ENCODE assay signal across 19 cellular contexts in the genomic region with DNA sequence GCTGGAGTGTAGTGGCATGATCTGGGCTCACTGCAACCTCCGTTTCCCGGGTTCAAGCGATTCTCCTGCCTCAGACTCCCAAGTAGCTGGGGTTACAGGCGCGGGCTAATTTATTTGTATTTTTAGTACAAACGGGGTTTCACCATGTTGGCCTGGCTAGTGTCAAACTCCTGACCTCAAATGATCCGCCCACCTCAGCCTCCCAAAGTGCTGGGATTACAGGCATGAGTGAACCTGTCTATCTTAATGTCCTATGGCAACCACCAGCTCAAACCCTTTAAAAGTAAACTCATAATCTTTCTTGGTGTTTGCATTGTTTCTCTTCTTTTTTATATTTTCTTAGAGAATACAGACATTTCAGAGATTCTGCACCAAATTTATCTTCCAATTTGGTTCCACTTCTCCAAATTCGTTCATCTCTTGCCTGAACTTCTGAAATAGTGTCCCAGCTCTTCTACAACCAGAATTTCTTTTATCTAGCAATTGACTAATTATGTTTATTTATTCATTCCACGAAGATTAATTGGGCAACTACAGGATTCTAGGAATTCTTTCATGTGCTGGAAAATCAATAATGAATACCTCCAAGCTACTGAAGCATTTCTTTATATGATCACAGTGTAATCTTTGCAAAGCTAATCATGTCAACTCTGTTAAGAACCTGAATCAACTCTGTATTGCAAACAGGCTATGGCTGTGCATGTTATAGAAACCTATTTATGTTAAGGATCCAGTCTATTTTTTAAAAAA. TPM values are rescaled to one million over a fixed set of nuclear protein-coding genes. Genes with fewer than 3 reads are reported as not detected.
A peak's percentile ranks its signal among the peaks of the same experiment; 100 is the strongest.
DNase-seq lines count a peak whose midpoint lies in the region; ATAC-seq, FAIRE-seq and TF ChIP-seq lines count a peak whose summit lies in the region.
"Had no signal": no experiment of that assay in that cellular context is flagged by ENCODE, and none has a peak within 500 bp of the region (broad histone marks: within the 10 kb centered on the region; RNA-seq: fewer than 3 reads in every experiment).

No MANE protein-coding gene starts in this region.

- DNase-seq in RCC 7860 (ENCODE audit: low spot score) (no peak), epithelial cell of proximal tubule (ENCODE audit: low read depth) (peak; percentile 49), gastrocnemius medialis (no peak), NAMALWA (ENCODE audit: low spot score) (no peak), NCI-H524 treated with DMSO at 0.1 percent for 48 hours (lab: John Stamatoyannopoulos, UW) (no peak)
- DNase-seq in T-helper 2 cell treated with Interferon-gamma antibody and Interleukin-4, amounts not matched to agents 5 μg/mL and 100 μg/mL, for 36 hours (ENCODE audit: low spot score) = no peak
- DNase-seq: AML-193; Caco-2; CD8-positive, alpha-beta memory T cell; DMS 273 treated with DMSO at 0.1 percent for 48 hours; DMS79; H7 had no signal

- TF ChIP-seq POLR2A in gastrocnemius medialis (IDR thresholded peaks at IDR 0.05) = no peak

- no peaks in the 10 kb centered on the region for H3K4me1 Mint-ChIP-seq in nephron
- H3K4me1 Mint-ChIP-seq in T-helper 2 cell treated with Interferon-gamma antibody and Interleukin-4, amounts not matched to agents 5 μg/mL and 100 μg/mL, for 36 hours (ENCODE audit: low read depth) = no peaks in the 10 kb centered on the region
- H3K4me1 Mint-ChIP-seq: CD8-positive, alpha-beta memory T cell had no signal

- H3K4me3 ChIP-seq in epithelial cell of proximal tubule (ENCODE audit: low read depth, low read length) = no peak overlapping the region
- H3K4me3 ChIP-seq in gastrocnemius medialis = no peak overlapping the region
- H3K4me3 ChIP-seq: A549, BLaER1, GM12878, GM23338 had no signal

- H3K27ac Mint-ChIP-seq in nephron = peak overlapping the region; percentile 6 to 87 (median 56)
- H3K27ac Mint-ChIP-seq in T-helper 2 cell treated with Interferon-gamma antibody and Interleukin-4, amounts not matched to agents 5 μg/mL and 100 μg/mL, for 36 hours = no peak overlapping the region
- H3K27ac Mint-ChIP-seq: CD8-positive, alpha-beta memory T cell; GM23338 had no signal

- TF ChIP-seq CTCF in epithelial cell of proximal tubule (conservative IDR thresholded peaks at IDR 0.05; ENCODE audit: low read depth, low read length) (no peak), nephron (IDR thresholded peaks at IDR 0.05; ENCODE audit: unreplicated experiment in 3 of 3) (no peak), gastrocnemius medialis (IDR thresholded peaks at IDR 0.05 in 4 of 5, conservative IDR thresholded peaks at IDR 0.05 in 1 of 5) (no peak)

- H3K9me3 Mint-ChIP-seq in nephron = no peaks in the 10 kb centered on the region
- H3K9me3 Mint-ChIP-seq in T-helper 2 cell treated with Interferon-gamma antibody and Interleukin-4, amounts not matched to agents 5 μg/mL and 100 μg/mL, for 36 hours = peaks cover 31% of the 10 kb centered on the region
- H3K9me3 Mint-ChIP-seq: GM23338 had no signal

- no peaks in the 10 kb centered on the region for H3K9me3 ChIP-seq in gastrocnemius medialis
- H3K9me3 ChIP-seq: A549, BLaER1, Caco-2 had no signal

- H3K36me3 Mint-ChIP-seq in nephron (ENCODE audit: low read depth) = no peaks in the 10 kb centered on the region
- H3K36me3 Mint-ChIP-seq in T-helper 2 cell treated with Interferon-gamma antibody and Interleukin-4, amounts not matched to agents 5 μg/mL and 100 μg/mL, for 36 hours (ENCODE audit: low read depth) = no peaks in the 10 kb centered on the region
- H3K36me3 Mint-ChIP-seq: CD8-positive, alpha-beta memory T cell had no signal

- intact Hi-C loops in gastrocnemius medialis (cut with DNase I; ENCODE audit: low total_unique reads) = no loop called here

- H3K27ac ChIP-seq in gastrocnemius medialis = no peak overlapping the region
- H3K27ac ChIP-seq: A549, BLaER1 had no signal

- ATAC-seq in gastrocnemius medialis = no peak
- ATAC-seq: A549, GM12878, GM23338 had no signal

- H3K27me3 Mint-ChIP-seq in nephron (ENCODE audit: low read depth) = no peaks in the 10 kb centered on the region
- no peaks in the 10 kb centered on the region for H3K27me3 Mint-ChIP-seq in T-helper 2 cell treated with Interferon-gamma antibody and Interleukin-4, amounts not matched to agents 5 μg/mL and 100 μg/mL, for 36 hours (ENCODE audit: low read depth)
- H3K27me3 Mint-ChIP-seq: CD8-positive, alpha-beta memory T cell had no signal

- in situ Hi-C loops in gastrocnemius medialis (cut with MboI; ENCODE audit: low sequenced_read_pairs in 4 of 4) = no loop called here

- FAIRE-seq in RCC 7860 (lab: Jason Lieb, UNC) = peak; percentile 23
- FAIRE-seq: A549, GM12878, GM18507 had no signal

- no peaks in the 10 kb centered on the region for H3K4me1 ChIP-seq in gastrocnemius medialis
- H3K4me1 ChIP-seq: A549, BLaER1, Caco-2 had no signal

- H3K27me3 ChIP-seq in gastrocnemius medialis = no peaks in the 10 kb centered on the region
- H3K27me3 ChIP-seq: BLaER1 had no signal

- H3K36me3 ChIP-seq in gastrocnemius medialis = no peaks in the 10 kb centered on the region
- H3K36me3 ChIP-seq: BLaER1 had no signal

- peak overlapping the region in 1 of 3 experiments; percentile 6 for H3K4me3 Mint-ChIP-seq in nephron
- no peak overlapping the region for H3K4me3 Mint-ChIP-seq in T-helper 2 cell treated with Interferon-gamma antibody and Interleukin-4, amounts not matched to agents 5 μg/mL and 100 μg/mL, for 36 hours
- H3K4me3 Mint-ChIP-seq: CD8-positive, alpha-beta memory T cell; GM23338 had no signal

RNA-seq across cellular contexts. Expression of a gene that starts 60.0 kb away (rescaled TPM):
- not detected in 2 replicates for total RNA-seq in epithelial cell of proximal tubule
- total RNA-seq in gastrocnemius medialis = 10 to 100 TPM in 1 of 4 donors, 1 to 10 TPM in 2, under 1 TPM in 1; 0.84 to 10.3 (median 1.6) TPM
- total RNA-seq: Caco-2; CD8-positive, alpha-beta memory T cell; G401; GM12878; GM23338 had no signal
